1 cellular context compared by ENCODE assay signal in the genomic region with DNA sequence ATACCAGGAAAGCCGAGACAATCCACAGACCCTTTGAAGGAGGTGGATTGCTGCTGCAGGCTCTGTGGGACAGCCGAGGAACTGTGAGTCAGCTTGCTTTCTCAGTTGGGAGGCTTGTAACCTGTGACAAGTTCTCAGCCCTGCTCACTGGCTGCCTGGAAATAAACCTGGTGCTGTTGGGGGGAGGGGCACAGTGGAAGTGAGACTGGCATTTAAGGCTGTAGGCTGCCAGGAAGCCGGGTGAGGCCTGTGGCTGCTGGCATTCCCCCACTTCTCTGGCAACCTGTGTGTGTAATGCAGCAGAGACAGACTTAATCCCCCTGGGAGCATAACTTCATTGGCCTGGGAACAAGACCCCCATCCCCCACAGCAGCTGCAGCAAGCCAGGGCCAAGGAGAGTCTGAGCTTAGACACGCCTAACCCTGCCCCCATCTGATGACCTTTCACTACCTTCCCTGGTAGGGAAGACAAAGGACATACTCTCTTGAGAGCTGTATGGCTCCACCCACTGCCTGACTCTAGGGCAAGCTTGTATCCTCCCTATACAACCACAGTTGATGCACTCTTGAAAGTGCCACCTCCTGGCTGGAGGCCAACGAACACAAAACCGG.
TF ChIP-seq lines count a peak whose summit lies in the region.

No MANE protein-coding gene starts in this region.

TF ChIP-seq in H1, 55 proteins besides CTCF, POLR2A, EP300 and RAD21:
- TF ChIP-seq POLR2AphosphoS5 (IDR thresholded peaks at IDR 0.05; ENCODE audit: low read depth, low read length) = peak; percentile 67; the same call in 1 of the 2 replicates
- TF ChIP-seq CHD2 (IDR thresholded peaks at IDR 0.05; ENCODE audit: low read length) = no peak; the same call in 1 of the 2 replicates
- no peak for TF ChIP-seq BCL11A (IDR thresholded peaks at IDR 0.05; ENCODE audit: low read depth in 2 of 2, low read length in 2 of 2)
- TF ChIP-seq, protein P1, sequence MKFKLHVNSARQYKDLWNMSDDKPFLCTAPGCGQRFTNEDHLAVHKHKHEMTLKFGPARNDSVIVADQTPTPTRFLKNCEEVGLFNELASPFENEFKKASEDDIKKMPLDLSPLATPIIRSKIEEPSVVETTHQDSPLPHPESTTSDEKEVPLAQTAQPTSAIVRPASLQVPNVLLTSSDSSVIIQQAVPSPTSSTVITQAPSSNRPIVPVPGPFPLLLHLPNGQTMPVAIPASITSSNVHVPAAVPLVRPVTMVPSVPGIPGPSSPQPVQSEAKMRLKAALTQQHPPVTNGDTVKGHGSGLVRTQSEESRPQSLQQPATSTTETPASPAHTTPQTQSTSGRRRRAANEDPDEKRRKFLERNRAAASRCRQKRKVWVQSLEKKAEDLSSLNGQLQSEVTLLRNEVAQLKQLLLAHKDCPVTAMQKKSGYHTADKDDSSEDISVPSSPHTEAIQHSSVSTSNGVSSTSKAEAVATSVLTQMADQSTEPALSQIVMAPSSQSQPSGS (IDR thresholded peaks at IDR 0.05; ENCODE audit: low read length) = no peak
- peak; percentile 21; the same call in 1 of the 2 replicates for TF ChIP-seq YY1 (IDR thresholded peaks at IDR 0.05; ENCODE audit: low read depth, low read length)
- TF ChIP-seq CBX5 (IDR thresholded peaks at IDR 0.05; ENCODE audit: low read depth, low read length) = no peak
- TF ChIP-seq FOSL1 (IDR thresholded peaks at IDR 0.05; ENCODE audit: insufficient read depth, low read depth, low read length) = no peak
- no peak for TF ChIP-seq KDM5A (IDR thresholded peaks at IDR 0.05; ENCODE audit: low read length)
- no peak for TF ChIP-seq POU5F1 (IDR thresholded peaks at IDR 0.05; ENCODE audit: low read depth, low read length)
- TF ChIP-seq BRCA1 (IDR thresholded peaks at IDR 0.05; ENCODE audit: low read depth, low read length) = no peak
- TF ChIP-seq TCF12 (IDR thresholded peaks at IDR 0.05; ENCODE audit: low read depth, low read length) = peak; percentile 91
- no peak; the same call in 1 of the 2 replicates for TF ChIP-seq TAF1 (IDR thresholded peaks at IDR 0.05; ENCODE audit: low read depth, low read length)
- TF ChIP-seq HDAC6 (IDR thresholded peaks at IDR 0.05; ENCODE audit: low read depth, low read length) = no peak
- TF ChIP-seq RXRA (IDR thresholded peaks at IDR 0.05; ENCODE audit: insufficient read depth, low read depth, low read length) = peak; percentile 86
- TF ChIP-seq, protein P2, sequence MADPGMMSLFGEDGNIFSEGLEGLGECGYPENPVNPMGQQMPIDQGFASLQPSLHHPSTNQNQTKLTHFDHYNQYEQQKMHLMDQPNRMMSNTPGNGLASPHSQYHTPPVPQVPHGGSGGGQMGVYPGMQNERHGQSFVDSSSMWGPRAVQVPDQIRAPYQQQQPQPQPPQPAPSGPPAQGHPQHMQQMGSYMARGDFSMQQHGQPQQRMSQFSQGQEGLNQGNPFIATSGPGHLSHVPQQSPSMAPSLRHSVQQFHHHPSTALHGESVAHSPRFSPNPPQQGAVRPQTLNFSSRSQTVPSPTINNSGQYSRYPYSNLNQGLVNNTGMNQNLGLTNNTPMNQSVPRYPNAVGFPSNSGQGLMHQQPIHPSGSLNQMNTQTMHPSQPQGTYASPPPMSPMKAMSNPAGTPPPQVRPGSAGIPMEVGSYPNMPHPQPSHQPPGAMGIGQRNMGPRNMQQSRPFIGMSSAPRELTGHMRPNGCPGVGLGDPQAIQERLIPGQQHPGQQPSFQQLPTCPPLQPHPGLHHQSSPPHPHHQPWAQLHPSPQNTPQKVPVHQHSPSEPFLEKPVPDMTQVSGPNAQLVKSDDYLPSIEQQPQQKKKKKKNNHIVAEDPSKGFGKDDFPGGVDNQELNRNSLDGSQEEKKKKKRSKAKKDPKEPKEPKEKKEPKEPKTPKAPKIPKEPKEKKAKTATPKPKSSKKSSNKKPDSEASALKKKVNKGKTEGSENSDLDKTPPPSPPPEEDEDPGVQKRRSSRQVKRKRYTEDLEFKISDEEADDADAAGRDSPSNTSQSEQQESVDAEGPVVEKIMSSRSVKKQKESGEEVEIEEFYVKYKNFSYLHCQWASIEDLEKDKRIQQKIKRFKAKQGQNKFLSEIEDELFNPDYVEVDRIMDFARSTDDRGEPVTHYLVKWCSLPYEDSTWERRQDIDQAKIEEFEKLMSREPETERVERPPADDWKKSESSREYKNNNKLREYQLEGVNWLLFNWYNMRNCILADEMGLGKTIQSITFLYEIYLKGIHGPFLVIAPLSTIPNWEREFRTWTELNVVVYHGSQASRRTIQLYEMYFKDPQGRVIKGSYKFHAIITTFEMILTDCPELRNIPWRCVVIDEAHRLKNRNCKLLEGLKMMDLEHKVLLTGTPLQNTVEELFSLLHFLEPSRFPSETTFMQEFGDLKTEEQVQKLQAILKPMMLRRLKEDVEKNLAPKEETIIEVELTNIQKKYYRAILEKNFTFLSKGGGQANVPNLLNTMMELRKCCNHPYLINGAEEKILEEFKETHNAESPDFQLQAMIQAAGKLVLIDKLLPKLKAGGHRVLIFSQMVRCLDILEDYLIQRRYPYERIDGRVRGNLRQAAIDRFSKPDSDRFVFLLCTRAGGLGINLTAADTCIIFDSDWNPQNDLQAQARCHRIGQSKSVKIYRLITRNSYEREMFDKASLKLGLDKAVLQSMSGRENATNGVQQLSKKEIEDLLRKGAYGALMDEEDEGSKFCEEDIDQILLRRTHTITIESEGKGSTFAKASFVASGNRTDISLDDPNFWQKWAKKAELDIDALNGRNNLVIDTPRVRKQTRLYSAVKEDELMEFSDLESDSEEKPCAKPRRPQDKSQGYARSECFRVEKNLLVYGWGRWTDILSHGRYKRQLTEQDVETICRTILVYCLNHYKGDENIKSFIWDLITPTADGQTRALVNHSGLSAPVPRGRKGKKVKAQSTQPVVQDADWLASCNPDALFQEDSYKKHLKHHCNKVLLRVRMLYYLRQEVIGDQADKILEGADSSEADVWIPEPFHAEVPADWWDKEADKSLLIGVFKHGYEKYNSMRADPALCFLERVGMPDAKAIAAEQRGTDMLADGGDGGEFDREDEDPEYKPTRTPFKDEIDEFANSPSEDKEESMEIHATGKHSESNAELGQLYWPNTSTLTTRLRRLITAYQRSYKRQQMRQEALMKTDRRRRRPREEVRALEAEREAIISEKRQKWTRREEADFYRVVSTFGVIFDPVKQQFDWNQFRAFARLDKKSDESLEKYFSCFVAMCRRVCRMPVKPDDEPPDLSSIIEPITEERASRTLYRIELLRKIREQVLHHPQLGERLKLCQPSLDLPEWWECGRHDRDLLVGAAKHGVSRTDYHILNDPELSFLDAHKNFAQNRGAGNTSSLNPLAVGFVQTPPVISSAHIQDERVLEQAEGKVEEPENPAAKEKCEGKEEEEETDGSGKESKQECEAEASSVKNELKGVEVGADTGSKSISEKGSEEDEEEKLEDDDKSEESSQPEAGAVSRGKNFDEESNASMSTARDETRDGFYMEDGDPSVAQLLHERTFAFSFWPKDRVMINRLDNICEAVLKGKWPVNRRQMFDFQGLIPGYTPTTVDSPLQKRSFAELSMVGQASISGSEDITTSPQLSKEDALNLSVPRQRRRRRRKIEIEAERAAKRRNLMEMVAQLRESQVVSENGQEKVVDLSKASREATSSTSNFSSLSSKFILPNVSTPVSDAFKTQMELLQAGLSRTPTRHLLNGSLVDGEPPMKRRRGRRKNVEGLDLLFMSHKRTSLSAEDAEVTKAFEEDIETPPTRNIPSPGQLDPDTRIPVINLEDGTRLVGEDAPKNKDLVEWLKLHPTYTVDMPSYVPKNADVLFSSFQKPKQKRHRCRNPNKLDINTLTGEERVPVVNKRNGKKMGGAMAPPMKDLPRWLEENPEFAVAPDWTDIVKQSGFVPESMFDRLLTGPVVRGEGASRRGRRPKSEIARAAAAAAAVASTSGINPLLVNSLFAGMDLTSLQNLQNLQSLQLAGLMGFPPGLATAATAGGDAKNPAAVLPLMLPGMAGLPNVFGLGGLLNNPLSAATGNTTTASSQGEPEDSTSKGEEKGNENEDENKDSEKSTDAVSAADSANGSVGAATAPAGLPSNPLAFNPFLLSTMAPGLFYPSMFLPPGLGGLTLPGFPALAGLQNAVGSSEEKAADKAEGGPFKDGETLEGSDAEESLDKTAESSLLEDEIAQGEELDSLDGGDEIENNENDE (IDR thresholded peaks at IDR 0.05; ENCODE audit: insufficient replicate concordance, low read length) = no peak
- peak; percentile 100 for TF ChIP-seq ASH2L (IDR thresholded peaks at IDR 0.05; ENCODE audit: low read length)
- no peak for TF ChIP-seq EZH2 (IDR thresholded peaks at IDR 0.05; ENCODE audit: low read depth, low read length, severe bottlenecking)
- TF ChIP-seq RBBP5 (IDR thresholded peaks at IDR 0.05; ENCODE audit: borderline replicate concordance, low read depth, low read length) = peak; percentile 100
- TF ChIP-seq RNF2 (IDR thresholded peaks at IDR 0.05; ENCODE audit: borderline replicate concordance, low read depth, low read length, missing control alignments, poor library complexity, severe bottlenecking) = no peak
- TF ChIP-seq SUZ12 (IDR thresholded peaks at IDR 0.05; ENCODE audit: low read length) = no peak
- TF ChIP-seq JUN (IDR thresholded peaks at IDR 0.05; ENCODE audit: low read depth, low read length) = no peak
- TF ChIP-seq NANOG (IDR thresholded peaks at IDR 0.05; ENCODE audit: insufficient read depth, low read depth, low read length, poor library complexity, severe bottlenecking) = no peak
- TF ChIP-seq SP4 (IDR thresholded peaks at IDR 0.05; ENCODE audit: low read length) = no peak
- peak; percentile 91 for TF ChIP-seq SP1 (IDR thresholded peaks at IDR 0.05; ENCODE audit: low read depth, low read length)
- TF ChIP-seq TBP (IDR thresholded peaks at IDR 0.05; ENCODE audit: low read depth, low read length) = 0 out of 2 replicates have a peak, but pooled peaks have one; percentile 11
- TF ChIP-seq BACH1 (IDR thresholded peaks at IDR 0.05; ENCODE audit: low read length) = 0 out of 2 replicates have a peak, but pooled peaks have one; percentile 22
